In genomic region chr11:61961570-61962212, GRCh38 we compare ENCODE assay signal across 9 cellular contexts. TPM values are rescaled to one million over a fixed set of nuclear protein-coding genes. Genes with fewer than 3 reads are reported as not detected.
DNase-seq lines count a peak whose midpoint lies in the region; ATAC-seq, FAIRE-seq and TF ChIP-seq lines count a peak whose summit lies in the region.
"Had no signal": no experiment of that assay in that cellular context is flagged by ENCODE, and none has a peak within 500 bp of the region (broad histone marks: within the 10 kb centered on the region; RNA-seq: fewer than 3 reads in every experiment).

No MANE protein-coding gene starts in this region.

- peaks cover 5% of the 10 kb centered on the region for H3K27me3 Mint-ChIP-seq in activated T-helper 1 cell treated with anti-CD3 and anti-CD28 coated beads, Interleukin-12 subunit alpha, Interleukin-12 subunit beta, Interleukin-2, Interleukin-4 antibody, amounts not matched to agents 30 ng/mL and 10 ng/mL and 1 ng/mL, durations not matched to agents 14 hours and 24 hours and 36 hours (ENCODE audit: insufficient read depth)

- intact Hi-C loops in pancreas (cut with DNase I): no loop called here
- intact Hi-C loops in activated T-helper 1 cell treated with anti-CD3 and anti-CD28 coated beads, Interleukin-12 subunit alpha, Interleukin-12 subunit beta, Interleukin-2, Interleukin-4 antibody, amounts not matched to agents 30 ng/mL and 10 ng/mL and 1 ng/mL, durations not matched to agents 14 hours and 24 hours and 36 hours (cut with micrococcal nuclease): no loop called here

- H3K27ac Mint-ChIP-seq in activated T-helper 1 cell treated with anti-CD3 and anti-CD28 coated beads, Interleukin-12 subunit alpha, Interleukin-12 subunit beta, Interleukin-2, Interleukin-4 antibody, amounts not matched to agents 30 ng/mL and 10 ng/mL and 1 ng/mL, durations not matched to agents 14 hours and 24 hours and 36 hours: no peak overlapping the region

- no peak overlapping the region for H3K4me3 Mint-ChIP-seq in activated T-helper 1 cell treated with anti-CD3 and anti-CD28 coated beads, Interleukin-12 subunit alpha, Interleukin-12 subunit beta, Interleukin-2, Interleukin-4 antibody, amounts not matched to agents 30 ng/mL and 10 ng/mL and 1 ng/mL, durations not matched to agents 14 hours and 24 hours and 36 hours

- H3K4me3 ChIP-seq in foreskin fibroblast (ENCODE audit: low read depth in 1 of 2, low read length in 2 of 2) (no peak overlapping the region), pancreas (no peak overlapping the region)

- peaks cover 32% of the 10 kb centered on the region for H3K4me1 Mint-ChIP-seq in activated T-helper 1 cell treated with anti-CD3 and anti-CD28 coated beads, Interleukin-12 subunit alpha, Interleukin-12 subunit beta, Interleukin-2, Interleukin-4 antibody, amounts not matched to agents 30 ng/mL and 10 ng/mL and 1 ng/mL, durations not matched to agents 14 hours and 24 hours and 36 hours (ENCODE audit: low read depth)

- peaks cover 28% of the 10 kb centered on the region for H3K36me3 Mint-ChIP-seq in activated T-helper 1 cell treated with anti-CD3 and anti-CD28 coated beads, Interleukin-12 subunit alpha, Interleukin-12 subunit beta, Interleukin-2, Interleukin-4 antibody, amounts not matched to agents 30 ng/mL and 10 ng/mL and 1 ng/mL, durations not matched to agents 14 hours and 24 hours and 36 hours (ENCODE audit: low read depth)

- FAIRE-seq in pancreas (lab: Jason Lieb, UNC): no peak

- H3K27me3 ChIP-seq in pancreas: no peaks in the 10 kb centered on the region

- 60 to 63% methylated on average over 8 of the region's 8 CpGs for WGBS in pancreas, 2 donors

- TF ChIP-seq CTCF in C4-2B (conservative IDR thresholded peaks at IDR 0.05) (no peak), foreskin fibroblast (IDR thresholded peaks at IDR 0.05; ENCODE audit: low read depth, low read length) (no peak), pancreas (IDR thresholded peaks at IDR 0.05) (no peak)

- ATAC-seq in pancreas (peak in 3 of 4 donors; percentile 22 to 49 (median 27)), HG02623 (IDR thresholded peaks at IDR 0.05; ENCODE audit: unreplicated experiment) (no peak), HG02610 (IDR thresholded peaks at IDR 0.05; ENCODE audit: unreplicated experiment) (no peak)

- DNase-seq in SW480 (ENCODE audit: low spot score): peak; percentile 83
- peak; percentile 70 to 84 for DNase-seq in foreskin fibroblast
- DNase-seq in pancreas: peak in 3 of 6 donors; percentile 27 to 67 (median 66)
- DNase-seq in GM19240 (ENCODE audit: insufficient read length, low spot score): no peak
- DNase-seq in activated T-helper 1 cell treated with anti-CD3 and anti-CD28 coated beads, Interleukin-12 subunit alpha, Interleukin-12 subunit beta, Interleukin-2, Interleukin-4 antibody, amounts not matched to agents 30 ng/mL and 10 ng/mL and 1 ng/mL, durations not matched to agents 14 hours and 24 hours and 36 hours (ENCODE audit: low spot score): no peak
- DNase-seq: retina had no signal

- no peaks in the 10 kb centered on the region for H3K9me3 ChIP-seq in pancreas

- no peaks in the 10 kb centered on the region for H3K9me3 Mint-ChIP-seq in activated T-helper 1 cell treated with anti-CD3 and anti-CD28 coated beads, Interleukin-12 subunit alpha, Interleukin-12 subunit beta, Interleukin-2, Interleukin-4 antibody, amounts not matched to agents 30 ng/mL and 10 ng/mL and 1 ng/mL, durations not matched to agents 14 hours and 24 hours and 36 hours

- H3K4me1 ChIP-seq in pancreas: peaks cover 3 to 21% (median 6%) of the 10 kb centered on the region in 3 donors

- peaks cover 0 to 27% (median 10%) of the 10 kb centered on the region in 3 donors for H3K36me3 ChIP-seq in pancreas

- H3K27ac ChIP-seq in C4-2B (peak overlapping the region; percentile 23; the same call in 1 of the 2 replicates), pancreas (no peak overlapping the region)

RNA-seq across cellular contexts. Expression of gene FTH1, which starts 5.7 kb away (rescaled TPM):
- total RNA-seq in pancreas: 1,000 to 10,000 TPM; 1,217 to 1,772 (median 1,396) TPM
- polyA plus RNA-seq in pancreas: 1,000 to 10,000 TPM; 1,114 to 1,632 TPM
- 566 and 580 TPM in 2 replicates for total RNA-seq in activated T-helper 1 cell treated with anti-CD3 and anti-CD28 coated beads, Interleukin-12 subunit alpha, Interleukin-12 subunit beta, Interleukin-2, Interleukin-4 antibody, amounts not matched to agents 30 ng/mL and 10 ng/mL and 1 ng/mL, durations not matched to agents 14 hours and 24 hours and 36 hours

RNA-seq across cellular contexts. Expression of gene BEST1, which starts 11.5 kb away (rescaled TPM):
- total RNA-seq in pancreas: 1 to 10 TPM in 3 of 6 donors, under 1 TPM in 3; 0.43 to 2.4 (median 0.98) TPM
- 1 to 10 TPM; 1.2 to 1.7 TPM for polyA plus RNA-seq in pancreas
- 0.29 TPM in 1 of 2 replicates, not detected in the other for total RNA-seq in activated T-helper 1 cell treated with anti-CD3 and anti-CD28 coated beads, Interleukin-12 subunit alpha, Interleukin-12 subunit beta, Interleukin-2, Interleukin-4 antibody, amounts not matched to agents 30 ng/mL and 10 ng/mL and 1 ng/mL, durations not matched to agents 14 hours and 24 hours and 36 hours

RNA-seq across cellular contexts. Expression of gene RAB3IL1, which starts 44.3 kb away (rescaled TPM):
- 1 to 10 TPM; 1.9 to 5.6 (median 2.6) TPM for total RNA-seq in pancreas
- 1 to 10 TPM; 3.4 to 4.2 TPM for polyA plus RNA-seq in pancreas
- 0.23 and 0.24 TPM in 2 replicates for total RNA-seq in activated T-helper 1 cell treated with anti-CD3 and anti-CD28 coated beads, Interleukin-12 subunit alpha, Interleukin-12 subunit beta, Interleukin-2, Interleukin-4 antibody, amounts not matched to agents 30 ng/mL and 10 ng/mL and 1 ng/mL, durations not matched to agents 14 hours and 24 hours and 36 hours

Comparison
In these comparisons a context has a peak if more than half of its experiments do, and no peak if none do; other contexts are left out.
1. DNase-seq: peak in SW480 (single experiment) and foreskin fibroblast (2 of 2); none in GM19240 (single experiment) and activated T-helper 1 cell treated with anti-CD3 and anti-CD28 coated beads, Interleukin-12 subunit alpha, Interleukin-12 subunit beta, Interleukin-2, Interleukin-4 antibody, amounts not matched to agents 30 ng/mL and 10 ng/mL and 1 ng/mL, durations not matched to agents 14 hours and 24 hours and 36 hours (single experiment).
2. ATAC-seq: peak in pancreas (3 of 4); none in HG02623 (single experiment) and HG02610 (single experiment).